In the genomic region with DNA sequence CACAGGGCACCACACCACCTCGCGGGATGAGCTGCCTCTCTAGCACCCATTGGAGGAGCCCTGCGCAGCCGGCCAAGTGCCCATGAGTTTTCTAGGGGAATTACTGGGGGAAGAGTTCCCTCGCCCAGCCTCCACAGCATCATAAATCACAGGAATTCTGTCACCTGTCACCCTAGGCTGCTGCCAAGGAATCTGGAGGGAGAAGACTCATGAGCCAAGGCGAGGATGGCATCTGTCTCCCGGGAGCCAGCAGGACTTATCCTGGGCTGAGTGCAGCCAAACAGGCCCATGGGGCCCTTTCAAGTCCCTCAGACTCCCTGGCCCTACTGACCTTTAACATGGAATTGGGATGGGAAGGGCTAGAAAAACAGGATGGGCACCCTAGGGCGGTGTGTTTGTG, we compare ENCODE assay signal across 25 cellular contexts. TPM values are rescaled to one million over a fixed set of nuclear protein-coding genes. Genes with fewer than 3 reads are reported as not detected.
"Had no signal": no experiment of that assay in that cellular context is flagged by ENCODE, and none has a peak within 500 bp of the region (broad histone marks: within the 10 kb centered on the region; RNA-seq: fewer than 3 reads in every experiment).

No MANE protein-coding gene starts in this region.

- H3K27ac Mint-ChIP-seq: effector memory CD8-positive, alpha-beta T cell; nephron had no signal

- H3K4me3 ChIP-seq: esophagus muscularis mucosa, gastrocnemius medialis, heart right ventricle, left lung, lower lobe of right lung, right atrium auricular region, sigmoid colon, stomach, thoracic aorta, transverse colon had no signal

- H3K36me3 ChIP-seq: esophagus muscularis mucosa, gastrocnemius medialis, heart right ventricle, left lung, lower lobe of right lung, right atrium auricular region, sigmoid colon, stomach, thoracic aorta, transverse colon had no signal

- H3K9me3 Mint-ChIP-seq: dendritic cell treated with granulocyte-macrophage colony-stimulating factor and Interleukin-4, amounts not matched to agents 40 ng/mL and 50 ng/mL, for 4 days; effector memory CD8-positive, alpha-beta T cell; nephron had no signal

- H3K4me3 Mint-ChIP-seq: dendritic cell treated with granulocyte-macrophage colony-stimulating factor and Interleukin-4, amounts not matched to agents 40 ng/mL and 50 ng/mL, for 4 days; effector memory CD8-positive, alpha-beta T cell; nephron had no signal

- H3K9me3 ChIP-seq: esophagus muscularis mucosa, gastrocnemius medialis, heart right ventricle, left lung, lower lobe of right lung, right atrium auricular region, sigmoid colon, stomach, thoracic aorta, transverse colon had no signal

- H3K27me3 ChIP-seq: esophagus muscularis mucosa, gastrocnemius medialis, left lung, right atrium auricular region, sigmoid colon, stomach, transverse colon had no signal

- H3K4me1 ChIP-seq: esophagus muscularis mucosa, left lung, lower lobe of right lung, right atrium auricular region, sigmoid colon, stomach, transverse colon had no signal

- H3K27ac ChIP-seq: epithelial cell of prostate, esophagus muscularis mucosa, gastrocnemius medialis, heart right ventricle, left lung, lower lobe of right lung, right atrium auricular region, sigmoid colon, stomach, thoracic aorta, transverse colon had no signal

- ATAC-seq: effector memory CD8-positive, alpha-beta T cell; heart right ventricle; left lung; lower lobe of right lung had no signal

- H3K4me1 Mint-ChIP-seq: nephron had no signal

- DNase-seq: effector memory CD8-positive, alpha-beta T cell; gastrocnemius medialis; heart right ventricle; hypothalamus; islet precursor cell; left lung; lower lobe of right lung; mesenchymal stem cell; midbrain; posterior cingulate gyrus; sigmoid colon; small intestine; stimulated activated CD4-positive, alpha-beta T cell treated with anti-CD3 and anti-CD28 coated beads, Interleukin-12 subunit alpha, Interleukin-12 subunit beta, amount 100 ng/mL, for 4 hours; stimulated activated naive CD4-positive, alpha-beta T cell; stomach; transverse colon had no signal

RNA-seq across cellular contexts. Expression of a gene that starts 21.2 kb away (rescaled TPM):
- total RNA-seq: esophagus muscularis mucosa, fibroblast of villous mesenchyme, left lung, lower lobe of right lung, osteocyte, right atrium auricular region, sigmoid colon, stomach, thoracic aorta, transverse colon, urinary bladder had no signal
- polyA plus RNA-seq: sigmoid colon, small intestine, stomach, urinary bladder had no signal
